Comparison of ENCODE assay signal across 24 cellular contexts in the genomic region with DNA sequence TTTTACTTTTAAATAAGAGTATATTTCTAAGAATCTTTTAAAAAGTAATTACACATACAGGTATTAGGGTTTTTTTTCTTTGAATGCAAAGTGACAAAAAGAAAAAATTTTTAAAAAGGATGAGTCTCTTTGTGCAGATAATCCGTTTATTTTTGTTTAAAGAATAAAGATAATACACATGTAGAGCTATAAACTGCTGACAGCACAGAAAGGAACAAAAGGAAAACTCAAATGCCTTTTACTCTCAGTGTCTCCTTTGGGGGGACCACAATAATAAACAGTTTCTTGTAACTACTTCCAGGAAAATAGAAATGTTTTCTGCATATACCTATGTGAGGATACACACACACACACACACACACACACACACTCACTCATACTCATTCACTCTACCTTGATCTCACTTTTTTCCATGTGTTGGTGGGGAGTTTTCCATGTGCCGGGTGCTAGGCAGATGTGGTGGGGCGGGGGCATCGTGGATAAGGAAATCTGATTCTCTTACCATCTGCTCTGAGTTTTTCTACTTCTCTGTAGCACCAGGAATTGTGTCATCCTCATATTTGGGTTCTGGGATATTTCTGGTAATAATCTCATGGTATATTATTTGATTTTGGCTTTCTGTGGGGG.
"Had no signal": no experiment of that assay in that cellular context is flagged by ENCODE, and none has a peak within 500 bp of the region (broad histone marks: within the 10 kb centered on the region; RNA-seq: fewer than 3 reads in every experiment).

No MANE protein-coding gene starts in this region.

- H3K4me3 Mint-ChIP-seq: activated CD4-positive, alpha-beta memory T cell treated with anti-CD3 and anti-CD28 coated beads for 36 hours; activated T-helper 17 cell treated with anti-CD3 and anti-CD28 coated beads, Interleukin-2, amount 50 U/mL, for 72 hours; natural killer cell; stimulated activated effector memory CD8-positive, alpha-beta T cell treated with anti-CD3 and anti-CD28 coated beads, Interleukin-12 subunit alpha, Interleukin-12 subunit beta, amount 100 ng/mL, for 72 hours; stimulated activated naive CD8-positive, alpha-beta T cell treated with anti-CD3 and anti-CD28 coated beads, Interleukin-15, Interleukin-2, amounts not matched to agents 100 ng/mL and 50 ng/mL, for 24 hours; type B pancreatic cell had no signal

- H3K27ac Mint-ChIP-seq: activated CD4-positive, alpha-beta memory T cell treated with anti-CD3 and anti-CD28 coated beads for 36 hours; activated T-helper 17 cell treated with anti-CD3 and anti-CD28 coated beads, Interleukin-2, amount 50 U/mL, for 72 hours; natural killer cell; stimulated activated effector memory CD8-positive, alpha-beta T cell treated with anti-CD3 and anti-CD28 coated beads, Interleukin-12 subunit alpha, Interleukin-12 subunit beta, amount 100 ng/mL, for 72 hours; stimulated activated naive CD8-positive, alpha-beta T cell treated with anti-CD3 and anti-CD28 coated beads, Interleukin-15, Interleukin-2, amounts not matched to agents 100 ng/mL and 50 ng/mL, for 24 hours; type B pancreatic cell had no signal

- H3K27me3 ChIP-seq: uterus had no signal

- H3K9me3 ChIP-seq: esophagus squamous epithelium, left ventricle myocardium inferior, uterus had no signal

- H3K4me3 ChIP-seq: esophagus squamous epithelium, left ventricle myocardium inferior, lung, skin epidermis, uterus had no signal

- H3K4me1 Mint-ChIP-seq: activated T-helper 17 cell treated with anti-CD3 and anti-CD28 coated beads, Interleukin-2, amount 50 U/mL, for 72 hours; natural killer cell; stimulated activated effector memory CD8-positive, alpha-beta T cell treated with anti-CD3 and anti-CD28 coated beads, Interleukin-12 subunit alpha, Interleukin-12 subunit beta, amount 100 ng/mL, for 72 hours had no signal

- H3K4me1 ChIP-seq: esophagus squamous epithelium, left ventricle myocardium inferior, uterus had no signal

- H3K36me3 ChIP-seq: esophagus squamous epithelium, left ventricle myocardium inferior, uterus had no signal

- DNase-seq: activated CD4-positive, alpha-beta memory T cell treated with anti-CD3 and anti-CD28 coated beads for 36 hours; activated CD4-positive, alpha-beta T cell treated with anti-CD3 and anti-CD28 coated beads for 48 hours; activated CD8-positive, alpha-beta memory T cell treated with anti-CD3 and anti-CD28 coated beads, Interleukin-2, amount 50 U/mL, for 4 hours; activated gamma-delta T cell treated with Interleukin-2 at 50 U/mL for 16 hours; activated naive CD4-positive, alpha-beta T cell treated with anti-CD3 and anti-CD28 coated beads, Interleukin-2, amount 50 U/mL, for 16 hours; activated T-cell treated with anti-CD3 and anti-CD28 coated beads, Interleukin-2, amount 50 U/mL, for 1 hour; dermis blood vessel endothelial cell; effector CD4-positive, alpha-beta T cell; esophagus squamous epithelium; foreskin melanocyte; left ventricle myocardium inferior; mesendoderm; natural killer cell; stimulated activated CD4-positive, alpha-beta T cell treated with anti-CD3 and anti-CD28 coated beads, Interleukin-12 subunit alpha, Interleukin-12 subunit beta, amount 100 ng/mL, for 4 hours; stimulated activated CD4-positive, alpha-beta T cell treated with anti-CD3 and anti-CD28 coated beads, Interleukin-4, amount 100 ng/mL, for 24 hours; uterus had no signal

- H3K27ac ChIP-seq: epithelial cell of prostate, esophagus squamous epithelium, left ventricle myocardium inferior, skin epidermis, uterus had no signal

- ATAC-seq: activated T-helper 17 cell treated with anti-CD3 and anti-CD28 coated beads, Interleukin-2, amount 50 U/mL, for 72 hours; natural killer cell; sciatic nerve; stimulated activated effector memory CD8-positive, alpha-beta T cell treated with anti-CD3 and anti-CD28 coated beads, Interleukin-12 subunit alpha, Interleukin-12 subunit beta, amount 100 ng/mL, for 72 hours had no signal

- H3K9me3 Mint-ChIP-seq: activated CD4-positive, alpha-beta memory T cell treated with anti-CD3 and anti-CD28 coated beads for 36 hours; activated T-helper 17 cell treated with anti-CD3 and anti-CD28 coated beads, Interleukin-2, amount 50 U/mL, for 72 hours; natural killer cell; stimulated activated effector memory CD8-positive, alpha-beta T cell treated with anti-CD3 and anti-CD28 coated beads, Interleukin-12 subunit alpha, Interleukin-12 subunit beta, amount 100 ng/mL, for 72 hours; stimulated activated naive CD8-positive, alpha-beta T cell treated with anti-CD3 and anti-CD28 coated beads, Interleukin-15, Interleukin-2, amounts not matched to agents 100 ng/mL and 50 ng/mL, for 24 hours; type B pancreatic cell had no signal

- H3K36me3 Mint-ChIP-seq: activated CD4-positive, alpha-beta memory T cell treated with anti-CD3 and anti-CD28 coated beads for 36 hours; natural killer cell; stimulated activated effector memory CD8-positive, alpha-beta T cell treated with anti-CD3 and anti-CD28 coated beads, Interleukin-12 subunit alpha, Interleukin-12 subunit beta, amount 100 ng/mL, for 72 hours; type B pancreatic cell had no signal
